18 cellular contexts compared by ENCODE assay signal in the genomic region with DNA sequence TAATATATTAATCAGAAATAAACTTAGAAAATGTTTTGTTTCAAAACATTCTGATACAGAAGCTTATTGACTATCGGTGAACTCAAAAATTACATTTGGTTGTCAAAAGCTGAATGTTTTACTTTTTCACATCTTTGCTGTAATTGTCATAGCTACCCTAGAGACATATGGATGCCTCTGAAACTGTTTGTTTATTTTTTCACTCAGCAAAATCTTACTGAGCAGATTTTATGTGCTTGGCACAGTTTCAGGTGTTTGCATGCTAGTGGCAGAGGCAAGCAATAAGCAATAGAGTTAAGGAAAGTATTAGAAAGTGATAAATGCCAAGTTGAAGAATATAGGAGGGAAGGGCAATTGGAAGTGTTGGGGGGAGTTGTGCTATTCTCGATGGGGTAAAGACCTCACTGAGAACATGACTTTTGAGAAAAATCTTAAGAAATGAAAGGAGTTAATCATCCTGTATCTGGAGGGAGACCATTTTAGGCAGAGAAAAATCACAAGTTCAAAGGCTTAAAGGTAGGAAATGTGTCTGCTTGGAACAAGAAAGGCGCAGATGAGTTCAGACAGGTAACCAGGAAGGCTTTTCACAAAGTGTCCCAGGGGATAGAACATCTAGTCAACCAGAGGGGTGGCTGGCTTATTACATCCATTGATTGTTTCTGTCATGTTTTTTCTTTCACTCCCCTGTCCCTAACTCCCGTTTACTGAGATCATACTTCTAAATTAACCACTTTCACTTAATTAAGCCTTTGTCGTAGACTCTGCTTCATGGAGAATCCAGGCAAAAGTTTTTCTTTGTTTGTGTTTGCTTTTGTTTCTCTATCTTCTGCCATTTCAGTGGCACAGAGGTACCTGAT. TPM values are rescaled to one million over a fixed set of nuclear protein-coding genes. Genes with fewer than 3 reads are reported as not detected.
A peak's percentile ranks its signal among the peaks of the same experiment; 100 is the strongest.
DNase-seq lines count a peak whose midpoint lies in the region; FAIRE-seq and TF ChIP-seq lines count a peak whose summit lies in the region.
"Had no signal": no experiment of that assay in that cellular context is flagged by ENCODE, and none has a peak within 500 bp of the region (broad histone marks: within the 10 kb centered on the region; RNA-seq: fewer than 3 reads in every experiment).

No MANE protein-coding gene starts in this region.

- H4K8ac ChIP-seq in H1 (ENCODE audit: extremely low read depth, insufficient read depth, low read length): no peak overlapping the region

- H3K23me2 ChIP-seq in H1 (ENCODE audit: low read depth, low read length): no peaks in the 10 kb centered on the region

- H3K4me1 ChIP-seq in H1 (replicated peaks in 1 of 4; ENCODE audit: control insufficient read depth in 3 of 4, insufficient read depth in 4 of 4, low read length in 3 of 4): no peaks in the 10 kb centered on the region; a peak in 1 of 7 replicates
- H3K4me1 ChIP-seq in prostate gland (replicated peaks): no peaks in the 10 kb centered on the region
- H3K4me1 ChIP-seq: BE2C, SJCRH30 had no signal

- POLR2A ChIA-PET in H1 (lab: Charles Lee; ENCODE audit: partially characterized antibody): no interaction called here

- 94% methylated on average over 5 of the region's 5 CpGs; no CpG with 5 or more reads in 1 of the 2 experiments for WGBS in H1 (ENCODE audit: extremely low coverage in 1 of 2, insufficient coverage in 1 of 2, insufficient read length in 1 of 2, insufficient replicate concordance in 2 of 2, low coverage in 1 of 2, low lambda C conversion rate in 2 of 2, missing lambda C conversion rate in 1 of 2), 2 experiments
- 65% methylated on average over 5 of the region's 5 CpGs for WGBS in prostate gland

- H2AFZ ChIP-seq in H1 (ENCODE audit: low read length): peak overlapping the region; percentile 19; the same call in 1 of the 2 replicates

- no peaks in the 10 kb centered on the region for H3K36me3 ChIP-seq in H1 (ENCODE audit: control insufficient read depth in 2 of 4, insufficient read depth in 4 of 4, low read length in 3 of 4)
- no peaks in the 10 kb centered on the region for H3K36me3 ChIP-seq in prostate gland
- H3K36me3 ChIP-seq: BE2C, cardiac muscle cell, SJCRH30 had no signal

- H3K4me3 ChIP-seq in H1 (ENCODE audit: extremely low read depth in 1 of 4, insufficient read depth in 2 of 4, low read depth in 3 of 4, low read length in 4 of 4): no peak overlapping the region
- H3K4me3 ChIP-seq in prostate gland: no peak overlapping the region
- H3K4me3 ChIP-seq: cardiac muscle cell, SJCRH30 had no signal

- no peak overlapping the region for H2BK5ac ChIP-seq in H1 (ENCODE audit: low read depth, low read length)

- H2BK20ac ChIP-seq in H1 (ENCODE audit: low read length): no peak overlapping the region

- H4K20me1 ChIP-seq in H1 (replicated peaks in 1 of 2; ENCODE audit: control insufficient read depth in 1 of 2, insufficient read depth in 2 of 2, low read length in 2 of 2): no peaks in the 10 kb centered on the region

- H4K91ac ChIP-seq in H1 (replicated peaks; ENCODE audit: insufficient read length, low read length): no peak overlapping the region

- H3K79me2 ChIP-seq in H1 (ENCODE audit: control insufficient read depth in 1 of 2, insufficient read depth in 2 of 2, low read length in 2 of 2): no peaks in the 10 kb centered on the region

- H3K27me3 ChIP-seq in H1 (replicated peaks in 1 of 4; ENCODE audit: control insufficient read depth in 3 of 4, extremely low read depth in 1 of 4, insufficient read depth in 3 of 4, low read length in 3 of 4) (peaks cover 0 to 1% (median 0%) of the 10 kb centered on the region in 4 experiments; a peak in 1 of 7 replicates), prostate gland (replicated peaks; ENCODE audit: insufficient read depth) (no peaks in the 10 kb centered on the region)
- H3K27me3 ChIP-seq: BE2C, cardiac muscle cell, foreskin keratinocyte, SJCRH30 had no signal

- no peaks in the 10 kb centered on the region for H3K9me3 ChIP-seq in H1 (ENCODE audit: insufficient read depth in 2 of 2, low read depth in 1 of 2, low read length in 1 of 2)
- no peaks in the 10 kb centered on the region for H3K9me3 ChIP-seq in prostate gland
- H3K9me3 ChIP-seq: BE2C, SJCRH30 had no signal

- H3K14ac ChIP-seq in H1 (ENCODE audit: insufficient read length): no peak overlapping the region

- FAIRE-seq in H1 (lab: Jason Lieb, UNC): no peak

- TF ChIP-seq CTCF in H1 (IDR thresholded peaks at IDR 0.05; ENCODE audit: control extremely low read depth in 1 of 3, insufficient read depth in 1 of 3, low read depth in 1 of 3, low read length in 3 of 3) (no peak), prostate gland (IDR thresholded peaks at IDR 0.05) (no peak), GM10266 (IDR thresholded peaks at IDR 0.05; ENCODE audit: control insufficient read depth, insufficient read depth, low read depth, missing control alignments) (no peak)

- H3K56ac ChIP-seq in H1 (replicated peaks; ENCODE audit: insufficient read length, low read depth, low read length): no peak overlapping the region

- no peaks in the 10 kb centered on the region for H3K79me1 ChIP-seq in H1 (ENCODE audit: low read depth, low read length)

- H3K23ac ChIP-seq in H1 (ENCODE audit: insufficient read length): no peak overlapping the region

- H2BK15ac ChIP-seq in H1 (ENCODE audit: low read length): no peak overlapping the region

- H3K4ac ChIP-seq in H1 (replicated peaks; ENCODE audit: insufficient read length, low read depth, low read length): no peak overlapping the region

- no peak overlapping the region for H3K18ac ChIP-seq in H1 (ENCODE audit: extremely low read depth, low read length)

- no peak overlapping the region for H3K9ac ChIP-seq in H1 (replicated peaks in 1 of 4; ENCODE audit: extremely low read depth in 1 of 4, low read depth in 3 of 4, low read length in 3 of 4)

- no peak overlapping the region for H2AK5ac ChIP-seq in H1 (ENCODE audit: low read depth, low read length)

- no peak overlapping the region for H3K4me2 ChIP-seq in H1 (ENCODE audit: insufficient read depth in 1 of 2, low read depth in 2 of 2, low read length in 2 of 2)

- no peak overlapping the region for H4K5ac ChIP-seq in H1 (ENCODE audit: insufficient read length, low read depth, low read length)

- TF ChIP-seq POLR2A in H1 (IDR thresholded peaks at IDR 0.05; ENCODE audit: control extremely low read depth in 1 of 2, low read depth in 2 of 2, low read length in 2 of 2) (no peak), prostate gland (IDR thresholded peaks at IDR 0.05) (no peak)

- no peak overlapping the region for H2BK120ac ChIP-seq in H1 (replicated peaks; ENCODE audit: low read depth, low read length)

- intact Hi-C loops in prostate gland (cut with DNase I): no loop called here

- DNase-seq in GM04504 (ENCODE audit: low read depth) (peak; percentile 39), NCI-H1105 (lab: John Stamatoyannopoulos, UW) (peak; percentile 16), H1 (ENCODE audit: low read depth in 1 of 2, low spot score in 2 of 2) (no peak), prostate gland (ENCODE audit: low spot score) (peak; percentile 51), T-helper 2 cell (no peak), GM10266 (ENCODE audit: extremely low spot score) (no peak)
- no peak for DNase-seq in stimulated activated CD4-positive, alpha-beta T cell treated with anti-CD3 and anti-CD28 coated beads, Interleukin-4, amount 100 ng/mL, for 4 hours
- DNase-seq: activated CD4-positive, alpha-beta T cell treated with anti-CD3 and anti-CD28 coated beads for 36 hours; activated naive CD8-positive, alpha-beta T cell treated with anti-CD3 and anti-CD28 coated beads, Interleukin-2, amount 50 U/mL, for 24 hours; activated T-cell treated with anti-CD3 and anti-CD28 coated beads for 4 hours; BE2C; DND-41; effector memory CD4-positive, alpha-beta T cell; foreskin keratinocyte; naive thymus-derived CD4-positive, alpha-beta T cell; NCI-H2081; SJCRH30 had no signal

- no peak for TF ChIP-seq EP300 in H1 (IDR thresholded peaks at IDR 0.05; ENCODE audit: borderline replicate concordance in 1 of 2, low read depth in 2 of 2, low read length in 2 of 2)

- H3K27ac ChIP-seq in H1 (ENCODE audit: low read depth, low read length) (no peak overlapping the region), prostate gland (peak overlapping the region in 1 of 2 donors; percentile 2)
- H3K27ac ChIP-seq: cardiac muscle cell, foreskin keratinocyte, SJCRH30 had no signal

- no peak for TF ChIP-seq RAD21 in H1 (IDR thresholded peaks at IDR 0.05 in 1 of 2, conservative IDR thresholded peaks at IDR 0.05 in 1 of 2; ENCODE audit: low read depth in 2 of 2, low read length in 2 of 2)

- no peak overlapping the region for H2BK12ac ChIP-seq in H1 (ENCODE audit: low read depth, low read length)

- CTCF ChIA-PET in H1 (lab: Charles Lee; ENCODE audit: partially characterized antibody): interaction anchor here (1.4 kb wide), 1 partner anchor 27 kb away, joined by 3 read pairs; a partner anchor contains a TSS

TF ChIP-seq in H1, 55 proteins besides CTCF, POLR2A, EP300 and RAD21 (continues in another document):
- TF ChIP-seq TEAD4 (IDR thresholded peaks at IDR 0.05; ENCODE audit: low read depth, low read length) (no peak), SP4 (IDR thresholded peaks at IDR 0.05; ENCODE audit: low read length) (no peak), SIRT6 (IDR thresholded peaks at IDR 0.05; ENCODE audit: low read length) (no peak), KDM4A (IDR thresholded peaks at IDR 0.05; ENCODE audit: low read depth, low read length, severe bottlenecking) (no peak), EGR1 (IDR thresholded peaks at IDR 0.05; ENCODE audit: borderline replicate concordance, low read depth, low read length) (no peak), YY1 (IDR thresholded peaks at IDR 0.05; ENCODE audit: low read depth, low read length) (no peak), JUN (IDR thresholded peaks at IDR 0.05; ENCODE audit: low read depth, low read length) (no peak), TCF12 (IDR thresholded peaks at IDR 0.05; ENCODE audit: low read depth, low read length) (no peak), HDAC2 (IDR thresholded peaks at IDR 0.05; ENCODE audit: borderline replicate concordance in 1 of 2, low read depth in 2 of 2, low read length in 2 of 2) (no peak), RXRA (IDR thresholded peaks at IDR 0.05; ENCODE audit: insufficient read depth, low read depth, low read length) (no peak)
- TF ChIP-seq, protein P1, sequence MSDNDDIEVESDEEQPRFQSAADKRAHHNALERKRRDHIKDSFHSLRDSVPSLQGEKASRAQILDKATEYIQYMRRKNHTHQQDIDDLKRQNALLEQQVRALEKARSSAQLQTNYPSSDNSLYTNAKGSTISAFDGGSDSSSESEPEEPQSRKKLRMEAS (IDR thresholded peaks at IDR 0.05): no peak

RNA-seq across cellular contexts. Expression of a gene that starts 27.2 kb away (rescaled TPM):
- total RNA-seq in H1 (2021; fragmentation: NEBNext Ultra II Directional; extraction: Animal tissue kit (Norgen Biotek cat#: 25700)): 5.2 and 6.2 TPM in 2 replicates
- polyA plus RNA-seq in H1 (2011; rRNA removed): 1.4 and 2.2 TPM in 2 replicates
- polyA plus RNA-seq in H1 (2011; cell fraction: cytosol; rRNA removed): 1.3 TPM
- polyA plus RNA-seq in H1 (2011; cell fraction: nucleus; rRNA removed): 5.5 TPM
- 0.75 to 2.8 TPM (median 1.8 TPM) in 4 replicates for polyA plus RNA-seq in H1 (2012, experiment 1 of 2)
- polyA plus RNA-seq in H1 (2012, experiment 2 of 2): 0.68 TPM
- polyA plus RNA-seq in H1 (2013, experiment 1 of 2): 2.2 TPM
- polyA plus RNA-seq in H1 (2013, experiment 2 of 2): 2.1 TPM
- 11.0 and 11.6 TPM in 2 replicates for polyA minus RNA-seq in H1 (2011; rRNA and poly(A)+ RNA removed)
- polyA minus RNA-seq in H1 (2011; cell fraction: cytosol; rRNA and poly(A)+ RNA removed): 4.3 TPM
- polyA minus RNA-seq in H1 (2011; cell fraction: nucleus; rRNA and poly(A)+ RNA removed): 36.1 TPM
- 10 to 100 TPM; 52.1 to 82.8 TPM for total RNA-seq in prostate gland
- total RNA-seq: activated CD4-positive, alpha-beta T cell treated with anti-CD3 and anti-CD28 coated beads for 36 hours had no signal

Comparison
In these comparisons a context has a peak if more than half of its experiments do, and no peak if none do; other contexts are left out.
1. DNase-seq: peak in GM04504 (single experiment), NCI-H1105 (single experiment) and prostate gland (single experiment); none in H1 (0 of 2), stimulated activated CD4-positive, alpha-beta T cell treated with anti-CD3 and anti-CD28 coated beads, Interleukin-4, amount 100 ng/mL, for 4 hours (0 of 2), T-helper 2 cell (0 of 5) and GM10266 (single experiment).